Comparison of ENCODE assay signal across 25 cellular contexts in the genomic region with DNA sequence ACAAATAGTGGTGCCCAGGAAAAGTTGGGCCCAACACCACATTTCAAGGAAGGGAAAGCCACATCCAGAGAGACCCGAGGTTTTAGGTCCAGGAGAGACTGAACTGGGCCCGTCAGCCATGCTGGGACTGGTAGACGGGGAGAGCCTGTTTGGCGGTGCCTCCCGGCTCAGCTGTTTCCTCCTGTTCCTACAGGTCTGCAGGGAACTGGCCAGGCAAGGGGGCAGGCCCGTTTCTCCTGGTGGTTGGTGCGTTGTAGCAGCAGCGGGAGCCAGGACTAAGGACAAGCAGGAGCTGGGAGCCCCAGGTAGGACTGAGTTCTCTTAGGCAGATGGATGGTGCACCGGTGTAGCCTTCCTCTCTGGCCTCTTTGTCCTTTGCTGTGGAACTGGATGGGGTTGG. TPM values are rescaled to one million over a fixed set of nuclear protein-coding genes. Genes with fewer than 3 reads are reported as not detected.
DNase-seq lines count a peak whose midpoint lies in the region; ATAC-seq, FAIRE-seq and TF ChIP-seq lines count a peak whose summit lies in the region.
"Had no signal": no experiment of that assay in that cellular context is flagged by ENCODE, and none has a peak within 500 bp of the region (broad histone marks: within the 10 kb centered on the region; RNA-seq: fewer than 3 reads in every experiment).

No MANE protein-coding gene starts in this region.

- H3K4me1 ChIP-seq in mammary epithelial cell (ENCODE audit: insufficient read depth, low read length) (peaks cover 52% of the 10 kb centered on the region), breast epithelium (peaks cover 10% of the 10 kb centered on the region in 2 donors), mesendoderm (ENCODE audit: control insufficient read depth, low read depth, low read length) (peaks cover 13% of the 10 kb centered on the region)

- H3K4me3 ChIP-seq in mammary epithelial cell (replicated peaks in 1 of 3; ENCODE audit: insufficient read depth in 1 of 3, low read depth in 2 of 3, low read length in 3 of 3) (no peak overlapping the region), breast epithelium (no peak overlapping the region), bronchial epithelial cell (ENCODE audit: low read depth, low read length) (no peak overlapping the region), mesendoderm (ENCODE audit: low read length) (no peak overlapping the region), MG63 (no peak overlapping the region)
- H3K4me3 ChIP-seq: A549, PC-9, SJCRH30 had no signal

- TF ChIP-seq POLR2A in breast epithelium (IDR thresholded peaks at IDR 0.05) = no peak

- 37% methylated on average over 9 of the region's 9 CpGs for WGBS in mammary epithelial cell (ENCODE audit: low coverage, missing lambda C conversion rate)
- no CpG with 5 or more reads among the region's 9 CpGs for WGBS in mesendoderm (ENCODE audit: extremely low coverage, insufficient coverage, low lambda C conversion rate)

- H4K5ac ChIP-seq in mesendoderm (ENCODE audit: low read length) = no peak overlapping the region

- H3K18ac ChIP-seq in mesendoderm (ENCODE audit: low read length) = no peak overlapping the region

- in situ Hi-C loops in mammary epithelial cell (cut with MboI; ENCODE audit: low sequenced_read_pairs in 2 of 2) = no loop called here

- H3K36me3 ChIP-seq in mammary epithelial cell (ENCODE audit: insufficient read depth, low read length) = no peaks in the 10 kb centered on the region
- H3K36me3 ChIP-seq in breast epithelium = no peaks in the 10 kb centered on the region
- H3K36me3 ChIP-seq in bronchial epithelial cell (ENCODE audit: control insufficient read depth, insufficient read depth, low read length) = peaks cover 9% of the 10 kb centered on the region
- H3K36me3 ChIP-seq in mesendoderm (ENCODE audit: control insufficient read depth, insufficient read depth, low read length) = no peaks in the 10 kb centered on the region
- no peaks in the 10 kb centered on the region for H3K36me3 ChIP-seq in MG63
- H3K36me3 ChIP-seq: SJCRH30 had no signal

- no peak overlapping the region for H2BK5ac ChIP-seq in mesendoderm (ENCODE audit: low read length)

- H3K27ac Mint-ChIP-seq in nephron progenitor cell = no peak overlapping the region
- H3K27ac Mint-ChIP-seq: nephron; stimulated activated memory B cell treated with anti-CD40 and anti-IgM and Interleukin-4, amounts not matched to agents 10 μg/mL and 1 μg/mL and 100 μg/mL, for 72 hours; T-helper 17 cell had no signal

- H3K79me1 ChIP-seq in mesendoderm (ENCODE audit: low read length) = peaks cover 24% of the 10 kb centered on the region

- no peaks in the 10 kb centered on the region for H4K20me1 ChIP-seq in mammary epithelial cell (ENCODE audit: insufficient read depth, low read length)

- H2AFZ ChIP-seq in mammary epithelial cell (ENCODE audit: low read depth, low read length) = no peak overlapping the region
- H2AFZ ChIP-seq: PC-9 had no signal

- no peak overlapping the region for H3K23ac ChIP-seq in mesendoderm (ENCODE audit: low read length)

- dilution Hi-C loops in mammary epithelial cell (cut with HindIII; ENCODE audit: low sequenced_read_pairs) = no loop called here

- TF ChIP-seq CTCF in mammary epithelial cell (conservative IDR thresholded peaks at IDR 0.05 in 1 of 2, IDR thresholded peaks at IDR 0.05 in 1 of 2; ENCODE audit: extremely low read depth in 1 of 2, insufficient read depth in 1 of 2, low read depth in 1 of 2, low read length in 2 of 2) (no peak), breast epithelium (IDR thresholded peaks at IDR 0.05) (no peak), bronchial epithelial cell (IDR thresholded peaks at IDR 0.05; ENCODE audit: insufficient read depth, low read length, severe bottlenecking) (no peak), nephron progenitor cell (IDR thresholded peaks at IDR 0.05) (no peak)

- peaks cover 62% of the 10 kb centered on the region for H3K4me1 Mint-ChIP-seq in nephron progenitor cell

- CTCF ChIA-PET in mammary epithelial cell (lab: Charles Lee; ENCODE audit: low non-redundant PET) = no interaction called here

- no peak overlapping the region for H2AK5ac ChIP-seq in mesendoderm (ENCODE audit: low read length)

- H3K56ac ChIP-seq in mesendoderm (ENCODE audit: low read length) = peak overlapping the region; percentile 36

- H2BK120ac ChIP-seq in mesendoderm (ENCODE audit: low read depth, low read length) = no peak overlapping the region

- peaks cover 86% of the 10 kb centered on the region for H3K79me2 ChIP-seq in mammary epithelial cell (ENCODE audit: insufficient read depth, low read length)
- H3K79me2 ChIP-seq in mesendoderm (ENCODE audit: control insufficient read depth, insufficient read depth, low read length) = peaks cover 4% of the 10 kb centered on the region

- intact Hi-C loops in mammary epithelial cell (cut with micrococcal nuclease) = loop anchor here (5.0 kb wide), 1 partner anchor 53 kb away; no protein-coding TSS in a partner anchor
- intact Hi-C loops in breast epithelium (cut with DNase I; ENCODE audit: low total_unique reads) = no loop called here

- no peaks in the 10 kb centered on the region for H3K9me3 Mint-ChIP-seq in nephron progenitor cell
- H3K9me3 Mint-ChIP-seq: central memory CD8-positive, alpha-beta T cell; nephron; stimulated activated memory B cell treated with anti-CD40 and anti-IgM and Interleukin-4, amounts not matched to agents 10 μg/mL and 1 μg/mL and 100 μg/mL, for 72 hours had no signal

- FAIRE-seq in bronchial epithelial cell (lab: Jason Lieb, UNC) = no peak
- FAIRE-seq: A549 had no signal

- H3K27ac ChIP-seq in mammary epithelial cell (ENCODE audit: insufficient read depth, low read depth, low read length) = no peak overlapping the region
- peak overlapping the region in 1 of 2 donors; percentile 9 for H3K27ac ChIP-seq in breast epithelium
- H3K27ac ChIP-seq in mesendoderm (ENCODE audit: low read depth, low read length) = no peak overlapping the region
- H3K27ac ChIP-seq: A549, PC-9, SJCRH30, WERI-Rb-1 had no signal

- BruUV-seq in mammary epithelial cell (replicated peaks; lab: Mats Ljungman, UMichigan) = no TSS peak

- DNase-seq in mammary epithelial cell (no peak), breast epithelium (ENCODE audit: low spot score in 2 of 2) (no peak), bronchial epithelial cell (ENCODE audit: low read depth) (peak; percentile 62), mesendoderm (peak; percentile 45), Kasumi-1 (lab: John Stamatoyannopoulos, UW) (no peak), MG63 (no peak), nephron progenitor cell (no peak)
- DNase-seq: activated CD4-positive, alpha-beta T cell treated with anti-CD3 and anti-CD28 coated beads, Interleukin-2, amount 50 U/mL, for 4 hours; activated CD8-positive, alpha-beta memory T cell treated with anti-CD3 and anti-CD28 coated beads, Interleukin-2, amount 50 U/mL, for 48 hours; activated gamma-delta T cell treated with Interleukin-2 at 50 U/mL for 16 hours; amygdala; left colon; midbrain; NCI-H1694 treated with DMSO at 0.1 percent for 48 hours; NCI-H226; PC-9; SJCRH30; T-helper 17 cell; trophoblast cell; WERI-Rb-1 had no signal

- H3K4me3 Mint-ChIP-seq in nephron progenitor cell = no peak overlapping the region
- H3K4me3 Mint-ChIP-seq: central memory CD8-positive, alpha-beta T cell; nephron; stimulated activated memory B cell treated with anti-CD40 and anti-IgM and Interleukin-4, amounts not matched to agents 10 μg/mL and 1 μg/mL and 100 μg/mL, for 72 hours; T-helper 17 cell had no signal

- no peaks in the 10 kb centered on the region for H3K27me3 ChIP-seq in mammary epithelial cell (ENCODE audit: insufficient read depth, low read length)
- H3K27me3 ChIP-seq in breast epithelium = no peaks in the 10 kb centered on the region
- H3K27me3 ChIP-seq in bronchial epithelial cell (ENCODE audit: control insufficient read depth, insufficient read depth, low read length) = no peaks in the 10 kb centered on the region
- H3K27me3 ChIP-seq in mesendoderm (ENCODE audit: insufficient read depth, low read length, poor library complexity) = no peaks in the 10 kb centered on the region
- H3K27me3 ChIP-seq in MG63 = no peaks in the 10 kb centered on the region
- H3K27me3 ChIP-seq: SJCRH30 had no signal

- ATAC-seq in HG02759 (IDR thresholded peaks at IDR 0.05; ENCODE audit: unreplicated experiment) = no peak
- ATAC-seq: A549; left colon; stimulated activated memory B cell treated with anti-CD40 and anti-IgM and Interleukin-4, amounts not matched to agents 10 μg/mL and 1 μg/mL and 100 μg/mL, for 72 hours; T-helper 17 cell had no signal

- no peak overlapping the region for H4K8ac ChIP-seq in mesendoderm (ENCODE audit: low read depth, low read length)

- no peak overlapping the region for H2BK15ac ChIP-seq in mesendoderm (replicated peaks; ENCODE audit: low read depth)

- H3K4ac ChIP-seq in mesendoderm (ENCODE audit: low read depth, low read length) = no peak overlapping the region

- no peaks in the 10 kb centered on the region for H3K9me3 ChIP-seq in mammary epithelial cell (replicated peaks; ENCODE audit: insufficient read depth, low read length)
- no peaks in the 10 kb centered on the region for H3K9me3 ChIP-seq in breast epithelium
- no peaks in the 10 kb centered on the region for H3K9me3 ChIP-seq in MG63
- H3K9me3 ChIP-seq: A549, SJCRH30 had no signal

- H3K4me2 ChIP-seq in mammary epithelial cell (ENCODE audit: insufficient read depth, low read depth, low read length) (peak overlapping the region; percentile 8), mesendoderm (ENCODE audit: low read length) (no peak overlapping the region)
- H3K4me2 ChIP-seq: A549, PC-9 had no signal

- H3K9ac ChIP-seq in mammary epithelial cell (ENCODE audit: insufficient read depth, low read length) (no peak overlapping the region), mesendoderm (ENCODE audit: low read length) (peak overlapping the region; percentile 8)

- peaks cover 3% of the 10 kb centered on the region for H3K27me3 Mint-ChIP-seq in nephron progenitor cell (ENCODE audit: low read depth, poor library complexity)
- H3K27me3 Mint-ChIP-seq: central memory CD8-positive, alpha-beta T cell; stimulated activated memory B cell treated with anti-CD40 and anti-IgM and Interleukin-4, amounts not matched to agents 10 μg/mL and 1 μg/mL and 100 μg/mL, for 72 hours; T-helper 17 cell had no signal

- no peaks in the 10 kb centered on the region for H3K36me3 Mint-ChIP-seq in nephron progenitor cell (ENCODE audit: low read depth)

RNA-seq across cellular contexts. Expression of a gene that starts 3.9 kb away (rescaled TPM):
- 10 to 100 TPM in 1 of 2 donors, 1 to 10 TPM in 1; 6.2 to 37.2 TPM for total RNA-seq in mammary epithelial cell
- polyA plus RNA-seq in mammary epithelial cell = 60.1 TPM
- 39.5 TPM for polyA minus RNA-seq in mammary epithelial cell
- total RNA-seq in breast epithelium = 10 to 100 TPM; 14.0 to 36.8 (median 15.1) TPM
- 3.9 and 5.5 TPM in 2 replicates for total RNA-seq in bronchial epithelial cell
- polyA plus RNA-seq in mesendoderm (2013, experiment 1 of 2) = 15.2 TPM
- polyA plus RNA-seq in mesendoderm (2013, experiment 2 of 2) = 16.6 TPM
- 3.2 and 6.8 TPM in 2 replicates for total RNA-seq in MG63 (2014; rRNA removed; shearing (Covaris generic); ENCODE audit: low replicate concordance)

RNA-seq across cellular contexts. Expression of a gene that starts 34.7 kb away (rescaled TPM):
- total RNA-seq in mammary epithelial cell = 10 to 100 TPM; 15.2 to 29.3 TPM
- polyA plus RNA-seq in mammary epithelial cell = 23.4 TPM
- polyA minus RNA-seq in mammary epithelial cell = 52.3 TPM
- total RNA-seq in breast epithelium = 10 to 100 TPM in 2 of 3 donors, 1 to 10 TPM in 1; 9.5 to 11.7 (median 10.1) TPM
- total RNA-seq in bronchial epithelial cell = 11.4 and 15.5 TPM in 2 replicates
- polyA plus RNA-seq in mesendoderm (2013, experiment 1 of 2) = 12.3 TPM
- 12.4 TPM for polyA plus RNA-seq in mesendoderm (2013, experiment 2 of 2)
- 3.9 and 17.4 TPM in 2 replicates for total RNA-seq in MG63 (2014; rRNA removed; shearing (Covaris generic); ENCODE audit: low replicate concordance)

Comparison
In these comparisons a context has a peak if more than half of its experiments do, and no peak if none do; other contexts are left out.
1. DNase-seq: peak in bronchial epithelial cell (single experiment) and mesendoderm (single experiment); none in mammary epithelial cell (single experiment), breast epithelium (0 of 2), Kasumi-1 (0 of 2), MG63 (single experiment) and nephron progenitor cell (single experiment).